Comparison of ENCODE assay signal across 8 cellular contexts in genomic region chr3:72887723-72888545, GRCh38. TPM values are rescaled to one million over a fixed set of nuclear protein-coding genes. Genes with fewer than 3 reads are reported as not detected.
DNase-seq lines count a peak whose midpoint lies in the region; ATAC-seq and TF ChIP-seq lines count a peak whose summit lies in the region.

Gene GXYLT2, plus strand, starts transcription at chr3:72888046. Its CDS starts 188 bp downstream, at chr3:72888234.

- H3K36me3 ChIP-seq in naive thymus-derived CD4-positive, alpha-beta T cell (ENCODE audit: control insufficient read depth in 2 of 3, insufficient read depth in 3 of 3, low read length in 3 of 3): no peaks in the 10 kb centered on the region
- H3K36me3 ChIP-seq in testis (ENCODE audit: low read depth, missing control alignments): no peaks in the 10 kb centered on the region

- H3K36me3 Mint-ChIP-seq in activated T-cell treated with anti-CD3 and anti-CD28 coated beads, Interleukin-2, amount 50 U/mL, for 24 hours (ENCODE audit: low read depth): no peaks in the 10 kb centered on the region
- peaks cover 0 to 4% (median 0%) of the 10 kb centered on the region in 5 donors for H3K36me3 Mint-ChIP-seq in naive thymus-derived CD4-positive, alpha-beta T cell

- WGBS in testis, 2 donors: 1% methylated on average over 22 to 73 of the region's 96 CpGs

- peak within 1 kb of the TSS; percentile 76 for H3K4me3 Mint-ChIP-seq in activated T-cell treated with anti-CD3 and anti-CD28 coated beads, Interleukin-2, amount 50 U/mL, for 24 hours
- H3K4me3 Mint-ChIP-seq in naive thymus-derived CD4-positive, alpha-beta T cell: peak within 1 kb of the TSS; percentile 71 to 99 (median 82)

- H3K27me3 ChIP-seq in naive thymus-derived CD4-positive, alpha-beta T cell (ENCODE audit: control insufficient read depth in 2 of 2, insufficient read depth in 2 of 2, low read length in 2 of 2): peaks cover 6 to 7% of the 10 kb centered on the region in 2 donors
- no peaks in the 10 kb centered on the region for H3K27me3 ChIP-seq in testis

- intact Hi-C loops in naive thymus-derived CD4-positive, alpha-beta T cell (cut with micrococcal nuclease): no loop called here
- intact Hi-C loops in testis (cut with DNase I; ENCODE audit: low total_unique reads): no loop called here

- TF ChIP-seq CTCF in GM10266 (IDR thresholded peaks at IDR 0.05; ENCODE audit: control insufficient read depth, insufficient read depth, low read depth, missing control alignments): peak; percentile 1
- TF ChIP-seq CTCF in fibroblast of the aortic adventitia (IDR thresholded peaks at IDR 0.05; ENCODE audit: insufficient read depth, low read length): no peak
- peak in 1 of 3 experiments; percentile 9 for TF ChIP-seq CTCF in testis (IDR thresholded peaks at IDR 0.05)

- no peak for TF ChIP-seq POLR2A in testis (IDR thresholded peaks at IDR 0.05)

- CTCF ChIA-PET in naive thymus-derived CD4-positive, alpha-beta T cell (lab: Charles Lee): no interaction called here

- peak; percentile 81 for ATAC-seq in HG02885 (IDR thresholded peaks at IDR 0.05; ENCODE audit: poor library complexity, unreplicated experiment)
- peak; percentile 79 for ATAC-seq in naive thymus-derived CD4-positive, alpha-beta T cell

- POLR2A ChIA-PET in naive thymus-derived CD4-positive, alpha-beta T cell (lab: Charles Lee): no interaction called here

- no peak within 1 kb of the TSS for H3K27ac Mint-ChIP-seq in activated T-cell treated with anti-CD3 and anti-CD28 coated beads, Interleukin-2, amount 50 U/mL, for 24 hours
- H3K27ac Mint-ChIP-seq in naive thymus-derived CD4-positive, alpha-beta T cell: no peak within 1 kb of the TSS

- H3K27me3 Mint-ChIP-seq in activated T-cell treated with anti-CD3 and anti-CD28 coated beads, Interleukin-2, amount 50 U/mL, for 24 hours: peaks cover 87% of the 10 kb centered on the region
- peaks cover 67 to 83% (median 70%) of the 10 kb centered on the region in 5 donors for H3K27me3 Mint-ChIP-seq in naive thymus-derived CD4-positive, alpha-beta T cell

- H3K9me3 Mint-ChIP-seq in activated T-cell treated with anti-CD3 and anti-CD28 coated beads, Interleukin-2, amount 50 U/mL, for 24 hours: peaks cover 4% of the 10 kb centered on the region
- peaks cover 0 to 13% (median 7%) of the 10 kb centered on the region in 11 donors for H3K9me3 Mint-ChIP-seq in naive thymus-derived CD4-positive, alpha-beta T cell

- DNase-seq in GM10266 (ENCODE audit: extremely low spot score) (peak; percentile 79), NCI-H526 (lab: John Stamatoyannopoulos, UW) (peak; percentile 12 to 75), fibroblast of the aortic adventitia (ENCODE audit: low read depth) (peak; percentile 73), testis (peak; percentile 92), NCI-H774 (lab: John Stamatoyannopoulos, UW) (no peak)
- peak; percentile 47 for DNase-seq in activated T-cell treated with anti-CD3 and anti-CD28 coated beads, Interleukin-2, amount 50 U/mL, for 24 hours
- DNase-seq in naive thymus-derived CD4-positive, alpha-beta T cell: peak in 5 of 9 donors; percentile 3 to 47 (median 15)

- H3K4me1 ChIP-seq in naive thymus-derived CD4-positive, alpha-beta T cell (ENCODE audit: control insufficient read depth in 2 of 2, insufficient read depth in 2 of 2, low read length in 2 of 2): peaks cover 0 to 8% of the 10 kb centered on the region in 2 donors
- peaks cover 24% of the 10 kb centered on the region for H3K4me1 ChIP-seq in testis

- no peaks in the 10 kb centered on the region for H3K9me3 ChIP-seq in naive thymus-derived CD4-positive, alpha-beta T cell (ENCODE audit: control insufficient read depth in 2 of 3, low read length in 3 of 3)
- H3K9me3 ChIP-seq in testis: no peaks in the 10 kb centered on the region

- H3K4me3 ChIP-seq in fibroblast of the aortic adventitia (ENCODE audit: low read depth, low read length) (peak within 1 kb of the TSS; percentile 77), testis (peak within 1 kb of the TSS; percentile 53 to 62)
- H3K4me3 ChIP-seq in naive thymus-derived CD4-positive, alpha-beta T cell (ENCODE audit: low read length): peak within 1 kb of the TSS; percentile 22

- no peak within 1 kb of the TSS for H3K27ac ChIP-seq in naive thymus-derived CD4-positive, alpha-beta T cell (ENCODE audit: low read depth, low read length)
- H3K27ac ChIP-seq in testis: peak within 1 kb of the TSS; percentile 56 to 68

- H3K4me1 Mint-ChIP-seq in activated T-cell treated with anti-CD3 and anti-CD28 coated beads, Interleukin-2, amount 50 U/mL, for 24 hours (ENCODE audit: low read depth): peaks cover 21% of the 10 kb centered on the region
- peaks cover 6 to 25% (median 17%) of the 10 kb centered on the region in 7 donors for H3K4me1 Mint-ChIP-seq in naive thymus-derived CD4-positive, alpha-beta T cell

RNA-seq across cellular contexts. Expression of gene GXYLT2, which starts in this region (rescaled TPM):
- total RNA-seq in fibroblast of the aortic adventitia (ENCODE audit: low replicate concordance): 47.8 and 59.7 TPM in 2 replicates
- not detected for total RNA-seq in naive thymus-derived CD4-positive, alpha-beta T cell
- polyA plus RNA-seq in naive thymus-derived CD4-positive, alpha-beta T cell: not detected
- 10 to 100 TPM; 17.6 to 27.8 TPM for total RNA-seq in testis
- polyA plus RNA-seq in testis (ENCODE audit: insufficient read depth, low read depth, low replicate concordance): 9.7 TPM

Comparison
In these comparisons a context has a peak if more than half of its experiments do, and no peak if none do; other contexts are left out.
1. RNA of gene GXYLT2 (total RNA-seq): 47.8 to 59.7 TPM in fibroblast of the aortic adventitia and 17.6 to 27.8 TPM in testis; not detected in naive thymus-derived CD4-positive, alpha-beta T cell; every median in the first group is over 10 times any median in the second.
2. RNA of gene GXYLT2 (polyA plus RNA-seq): 9.7 TPM in testis (single experiment); not detected in naive thymus-derived CD4-positive, alpha-beta T cell; every median in the first group is over 10 times any median in the second.
3. Peak in DNase-seq, ATAC-seq and H3K4me3 ChIP-seq in naive thymus-derived CD4-positive, alpha-beta T cell; RNA of the gene not detected or under 1 TPM.
4. H3K4me3 ChIP-seq: peak in every context shown above with its lines; median percentile 77 in fibroblast of the aortic adventitia; 58 in testis; 22 in naive thymus-derived CD4-positive, alpha-beta T cell.